In the genomic region with DNA sequence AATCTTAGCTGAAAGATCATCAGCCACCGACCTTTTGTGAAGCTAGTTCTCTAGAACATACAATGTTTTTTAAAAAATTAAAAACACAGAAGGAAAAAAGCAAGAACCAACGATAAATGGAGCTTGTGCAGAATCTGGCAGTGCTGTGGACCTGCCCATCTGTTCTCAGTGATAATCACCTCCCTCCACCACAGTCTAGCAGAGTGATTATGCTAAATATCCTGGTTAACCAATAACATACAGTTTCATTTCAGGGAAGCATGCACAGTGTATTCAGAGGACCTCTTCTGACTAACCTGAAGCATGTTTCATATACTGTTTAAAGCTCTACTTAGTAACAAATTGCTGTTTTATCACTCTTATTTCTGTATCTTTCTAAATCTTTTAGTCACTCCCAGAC, we compare ENCODE assay signal across 13 cellular contexts.
DNase-seq lines count a peak whose midpoint lies in the region; ATAC-seq and TF ChIP-seq lines count a peak whose summit lies in the region.
"Had no signal": no experiment of that assay in that cellular context is flagged by ENCODE, and none has a peak within 500 bp of the region (broad histone marks: within the 10 kb centered on the region; RNA-seq: fewer than 3 reads in every experiment).

No MANE protein-coding gene starts in this region.

- in situ Hi-C loops in ACHN (cut with HindIII; ENCODE audit: low pct_ligation_motif_present, low pct_unique_long_range_greater_than_20kb, low sequenced_read_pairs) = no loop called here

- no peak for TF ChIP-seq CTCF in CD4-positive, alpha-beta T cell (IDR thresholded peaks at IDR 0.05)
- no peak for TF ChIP-seq CTCF in nephron progenitor cell (IDR thresholded peaks at IDR 0.05)

- H3K4me1 Mint-ChIP-seq in CD4-positive, alpha-beta T cell (ENCODE audit: low read depth) = no peaks in the 10 kb centered on the region
- H3K4me1 Mint-ChIP-seq in nephron progenitor cell = no peaks in the 10 kb centered on the region

- intact Hi-C loops in CD4-positive, alpha-beta T cell (cut with DNase I, micrococcal nuclease) = no loop called here

- CTCF ChIA-PET in CD4-positive, alpha-beta T cell (lab: Charles Lee) = interaction anchor here (0.7 kb wide), 1 partner anchor 475 kb away, joined by 3 read pairs; no protein-coding TSS in a partner anchor
- CTCF ChIA-PET in HEK293T (lab: Yijun Ruan, JAX) = no interaction called here

- ATAC-seq in GM21381 (IDR thresholded peaks at IDR 0.05; ENCODE audit: unreplicated experiment) (peak; percentile 75), GM18520 (IDR thresholded peaks at IDR 0.05; ENCODE audit: unreplicated experiment) (no peak)
- ATAC-seq in CD4-positive, alpha-beta T cell (ENCODE audit: poor library complexity) = no peak

- POLR2A ChIA-PET in CD4-positive, alpha-beta T cell (lab: Charles Lee) = no interaction called here
- POLR2A ChIA-PET in HEK293T (lab: Yijun Ruan, JAX) = no interaction called here

- DNase-seq in ACHN (peak; percentile 14), NAMALWA (ENCODE audit: low spot score) (peak; percentile 6), adipocyte (ENCODE audit: low read depth) (peak; percentile 4), nephron progenitor cell (no peak), HEK293T (ENCODE audit: extremely low spot score) (no peak)
- DNase-seq in CD4-positive, alpha-beta T cell = no peak
- DNase-seq: activated T-cell treated with anti-CD3 and anti-CD28 coated beads for 4 hours, islet precursor cell, right lobe of liver, Right ventricle myocardium superior had no signal

- no peak overlapping the region for H3K4me3 Mint-ChIP-seq in CD4-positive, alpha-beta T cell
- no peak overlapping the region for H3K4me3 Mint-ChIP-seq in nephron progenitor cell

- no peak overlapping the region for H3K4me3 ChIP-seq in adipocyte (ENCODE audit: low read length)
- H3K4me3 ChIP-seq: BLaER1, right lobe of liver had no signal

- H3K9me3 ChIP-seq in adipocyte (ENCODE audit: control insufficient read depth, low read length) = no peaks in the 10 kb centered on the region
- no peaks in the 10 kb centered on the region for H3K9me3 ChIP-seq in CD4-positive, alpha-beta T cell (ENCODE audit: control insufficient read depth, low read length)
- H3K9me3 ChIP-seq: BLaER1, right lobe of liver had no signal

- H3K9ac ChIP-seq in adipocyte (ENCODE audit: low read length) = no peak overlapping the region
- H3K9ac ChIP-seq: BLaER1 had no signal

- no peaks in the 10 kb centered on the region for H3K9me3 Mint-ChIP-seq in CD4-positive, alpha-beta T cell
- no peaks in the 10 kb centered on the region for H3K9me3 Mint-ChIP-seq in nephron progenitor cell

- H3K36me3 ChIP-seq in adipocyte (ENCODE audit: control insufficient read depth, insufficient read depth, low read length, severe bottlenecking) = no peaks in the 10 kb centered on the region
- H3K36me3 ChIP-seq: BLaER1, right lobe of liver had no signal

- no peaks in the 10 kb centered on the region for H3K36me3 Mint-ChIP-seq in CD4-positive, alpha-beta T cell (ENCODE audit: low read depth)
- no peaks in the 10 kb centered on the region for H3K36me3 Mint-ChIP-seq in nephron progenitor cell (ENCODE audit: low read depth)

- H3K4me1 ChIP-seq in adipocyte (ENCODE audit: control insufficient read depth, insufficient read depth, low read length) = no peaks in the 10 kb centered on the region
- H3K4me1 ChIP-seq: BLaER1, right lobe of liver had no signal

- no peaks in the 10 kb centered on the region for H3K27me3 ChIP-seq in adipocyte (replicated peaks; ENCODE audit: control insufficient read depth, insufficient read depth, low read length)
- H3K27me3 ChIP-seq in CD4-positive, alpha-beta T cell (ENCODE audit: control insufficient read depth, insufficient read depth, low read length) = no peaks in the 10 kb centered on the region
- H3K27me3 ChIP-seq: BLaER1, right lobe of liver had no signal

- H3K27ac ChIP-seq in CD4-positive, alpha-beta T cell (ENCODE audit: low read depth, low read length) = no peak overlapping the region
- H3K27ac ChIP-seq: BLaER1, right lobe of liver had no signal

- H3K27ac Mint-ChIP-seq in CD4-positive, alpha-beta T cell = no peak overlapping the region
- H3K27ac Mint-ChIP-seq in nephron progenitor cell = no peak overlapping the region

- H3K27me3 Mint-ChIP-seq in CD4-positive, alpha-beta T cell = no peaks in the 10 kb centered on the region
- H3K27me3 Mint-ChIP-seq in nephron progenitor cell (ENCODE audit: low read depth, poor library complexity) = no peaks in the 10 kb centered on the region

TF ChIP-seq in HEK293T, 16 proteins besides CTCF, POLR2A, EP300 and RAD21:
- TF ChIP-seq FOXK2 (IDR thresholded peaks at IDR 0.05) (no peak), SP1 (IDR thresholded peaks at IDR 0.05) (no peak), NFRKB (IDR thresholded peaks at IDR 0.05) (no peak), FOXM1 (IDR thresholded peaks at IDR 0.05; ENCODE audit: borderline replicate concordance) (no peak), LEF1 (IDR thresholded peaks at IDR 0.05; ENCODE audit: borderline replicate concordance) (no peak), HDGF (IDR thresholded peaks at IDR 0.05; ENCODE audit: borderline replicate concordance) (no peak), L3MBTL2 (conservative IDR thresholded peaks at IDR 0.05) (no peak), SUZ12 (IDR thresholded peaks at IDR 0.05) (no peak), ELF4 (IDR thresholded peaks at IDR 0.05) (no peak), CTBP1 (IDR thresholded peaks at IDR 0.05; ENCODE audit: borderline replicate concordance) (no peak), ZNF384 (IDR thresholded peaks at IDR 0.05) (no peak), ARNT (IDR thresholded peaks at IDR 0.05) (no peak), BHLHE40 (IDR thresholded peaks at IDR 0.05; ENCODE audit: borderline replicate concordance) (no peak)
- TF ChIP-seq, protein P1, sequence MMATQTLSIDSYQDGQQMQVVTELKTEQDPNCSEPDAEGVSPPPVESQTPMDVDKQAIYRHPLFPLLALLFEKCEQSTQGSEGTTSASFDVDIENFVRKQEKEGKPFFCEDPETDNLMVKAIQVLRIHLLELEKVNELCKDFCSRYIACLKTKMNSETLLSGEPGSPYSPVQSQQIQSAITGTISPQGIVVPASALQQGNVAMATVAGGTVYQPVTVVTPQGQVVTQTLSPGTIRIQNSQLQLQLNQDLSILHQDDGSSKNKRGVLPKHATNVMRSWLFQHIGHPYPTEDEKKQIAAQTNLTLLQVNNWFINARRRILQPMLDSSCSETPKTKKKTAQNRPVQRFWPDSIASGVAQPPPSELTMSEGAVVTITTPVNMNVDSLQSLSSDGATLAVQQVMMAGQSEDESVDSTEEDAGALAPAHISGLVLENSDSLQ (IDR thresholded peaks at IDR 0.05) = no peak

Comparison
In these comparisons a context has a peak if more than half of its experiments do, and no peak if none do; other contexts are left out.
1. DNase-seq: peak in ACHN (single experiment), NAMALWA (single experiment) and adipocyte (single experiment); none in CD4-positive, alpha-beta T cell (0 of 10), nephron progenitor cell (single experiment) and HEK293T (single experiment).